In genomic region chr5:14332038-14332631, GRCh38 we compare ENCODE assay signal across 16 cellular contexts.
"Had no signal": no experiment of that assay in that cellular context is flagged by ENCODE, and none has a peak within 500 bp of the region (broad histone marks: within the 10 kb centered on the region; RNA-seq: fewer than 3 reads in every experiment).

No MANE protein-coding gene starts in this region.

- H3K4me3 Mint-ChIP-seq: stimulated activated memory B cell treated with anti-CD40 and anti-IgM and Interleukin-4, amounts not matched to agents 10 μg/mL and 1 μg/mL and 100 μg/mL, for 72 hours had no signal

- H3K27me3 Mint-ChIP-seq: stimulated activated memory B cell treated with anti-CD40 and anti-IgM and Interleukin-4, amounts not matched to agents 10 μg/mL and 1 μg/mL and 100 μg/mL, for 72 hours; T-cell had no signal

- DNase-seq: activated CD4-positive, alpha-beta T cell treated with anti-CD3 and anti-CD28 coated beads, Interleukin-2, amount 50 U/mL, for 4 hours; activated gamma-delta T cell treated with Interleukin-2 at 50 U/mL for 16 hours; adrenal gland; cortex of kidney; effector CD8-positive, alpha-beta T cell; gastrocnemius medialis; heart right ventricle; left lung; retina; spleen; stimulated activated CD4-positive, alpha-beta T cell treated with anti-CD3 and anti-CD28 coated beads, Interleukin-4, amount 100 ng/mL, for 4 hours; T-cell had no signal

- H3K27ac ChIP-seq: breast epithelium, gastrocnemius medialis, thoracic aorta had no signal

- H3K4me1 ChIP-seq: breast epithelium had no signal

- H3K9me3 ChIP-seq: adrenal gland, breast epithelium, gastrocnemius medialis, heart right ventricle, left lung, spleen, thoracic aorta had no signal

- H3K27me3 ChIP-seq: adrenal gland, breast epithelium, gastrocnemius medialis, heart right ventricle, left lung, spleen had no signal

- H3K27ac Mint-ChIP-seq: T-cell had no signal

- H3K9me3 Mint-ChIP-seq: stimulated activated memory B cell treated with anti-CD40 and anti-IgM and Interleukin-4, amounts not matched to agents 10 μg/mL and 1 μg/mL and 100 μg/mL, for 72 hours; T-cell had no signal

- H3K4me3 ChIP-seq: adrenal gland, breast epithelium, gastrocnemius medialis, heart right ventricle, left lung, spleen, thoracic aorta had no signal

- ATAC-seq: gastrocnemius medialis, heart right ventricle, SK-N-SH treated with all-trans-retinoic acid at 6 μM for 48 hours, T-cell had no signal

- H3K36me3 ChIP-seq: breast epithelium had no signal
